7 cellular contexts compared by ENCODE assay signal in the genomic region with DNA sequence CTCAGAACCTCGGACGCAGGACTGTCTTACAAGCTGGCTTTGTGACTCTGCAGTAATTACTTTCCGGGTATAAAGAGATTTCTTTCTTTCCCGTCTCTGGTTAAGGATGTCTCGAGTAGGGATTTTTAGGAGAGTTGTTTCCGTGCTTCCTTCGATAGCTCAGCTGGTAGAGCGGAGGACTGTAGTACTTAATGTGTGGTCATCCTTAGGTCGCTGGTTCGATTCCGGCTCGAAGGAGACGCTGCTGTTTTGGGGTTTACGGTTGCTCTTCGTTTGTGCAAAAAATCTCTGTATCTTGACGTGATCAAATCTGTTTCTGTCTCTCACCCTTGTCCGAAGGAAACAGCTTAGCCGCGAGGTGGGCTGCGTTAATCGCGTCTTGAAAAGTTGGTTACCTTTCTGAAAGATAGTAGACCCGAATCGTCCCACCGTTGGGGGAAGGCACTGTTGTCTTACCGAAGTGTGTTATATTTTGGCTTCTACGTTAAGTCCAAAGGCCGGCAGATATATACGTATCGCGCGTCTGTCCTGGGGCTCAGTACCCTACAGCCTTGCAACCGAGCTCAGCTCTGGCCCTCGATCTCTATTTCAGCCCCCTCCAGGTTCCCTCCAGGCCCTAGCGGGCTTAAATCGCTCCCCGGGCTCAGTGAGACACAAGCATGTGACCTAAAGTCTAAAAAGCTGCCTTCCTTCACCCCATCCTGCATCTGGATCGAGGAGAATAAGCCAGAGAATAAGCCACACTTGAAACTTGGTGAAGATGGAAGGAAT. TPM values are rescaled to one million over a fixed set of nuclear protein-coding genes. Genes with fewer than 3 reads are reported as not detected.
A peak's percentile ranks its signal among the peaks of the same experiment; 100 is the strongest.
DNase-seq lines count a peak whose midpoint lies in the region; ATAC-seq lines count a peak whose summit lies in the region.

No MANE protein-coding gene starts in this region.

- DNase-seq in NCI-H2107 (lab: John Stamatoyannopoulos, UW) (peak; percentile 18), left colon (peak; percentile 72 to 80)
- DNase-seq in stimulated activated CD4-positive, alpha-beta T cell treated with anti-CD3 and anti-CD28 coated beads, Interleukin-1b, Interleukin-23, amount 100 ng/mL, for 4 hours (ENCODE audit: low read depth in 2 of 2) = peak; percentile 75 to 79

- peak overlapping the region; percentile 100 for H3K27ac ChIP-seq in cingulate gyrus (ENCODE audit: low read depth, low read length)

- ATAC-seq in GM18502 (IDR thresholded peaks at IDR 0.05; ENCODE audit: poor library complexity, unreplicated experiment) = peak; percentile 30
- peak; percentile 29 for ATAC-seq in HG02870 (IDR thresholded peaks at IDR 0.05; ENCODE audit: unreplicated experiment)
- ATAC-seq in activated CD4-positive, CD25-positive, alpha-beta regulatory T cell treated with anti-CD3 and anti-CD28 coated beads, Interleukin-2, amount 50 U/mL, for 24 hours = peak; percentile 54 to 57
- peak; percentile 14 for ATAC-seq in left colon

- intact Hi-C loops in left colon (cut with DNase I, micrococcal nuclease) = loop anchor here (5.0 to 10.0 kb wide), 3 partner anchors 69 to 341 kb away; a partner anchor contains a TSS

RNA-seq across cellular contexts. Expression of a gene that starts 1.1 kb away (rescaled TPM):
- 10 to 100 TPM; 52.2 to 62.1 TPM for total RNA-seq in left colon

RNA-seq across cellular contexts. Expression of a gene that starts 5.3 kb away (rescaled TPM):
- 10 to 100 TPM; 49.2 to 50.4 TPM for total RNA-seq in left colon

RNA-seq across cellular contexts. Expression of a gene that starts 41.8 kb away (rescaled TPM):
- total RNA-seq in left colon = not detected

Comparison
In these comparisons a context has a peak if more than half of its experiments do, and no peak if none do; other contexts are left out.
1. Peak in every context shown above with its lines: DNase-seq, ATAC-seq and H3K27ac ChIP-seq.
2. DNase-seq: peak in every context shown above with its lines; median percentile 77 in stimulated activated CD4-positive, alpha-beta T cell treated with anti-CD3 and anti-CD28 coated beads, Interleukin-1b, Interleukin-23, amount 100 ng/mL, for 4 hours; 76 in left colon; 18 in NCI-H2107.